ENCODE assay signal across 8 cellular contexts in genomic region chr17:28335959-28336871, GRCh38. TPM values are rescaled to one million over a fixed set of nuclear protein-coding genes. Genes with fewer than 3 reads are reported as not detected.
A peak's percentile ranks its signal among the peaks of the same experiment; 100 is the strongest.
DNase-seq lines count a peak whose midpoint lies in the region; ATAC-seq and TF ChIP-seq lines count a peak whose summit lies in the region.

No MANE protein-coding gene starts in this region.

- TF ChIP-seq EP300 in esophagus muscularis mucosa (IDR thresholded peaks at IDR 0.05), result peak; percentile 42

- H3K36me3 ChIP-seq in esophagus muscularis mucosa (peaks cover 27 to 32% (median 30%) of the 10 kb centered on the region in 4 donors), muscle layer of colon (ENCODE audit: insufficient read depth, low read length) (peaks cover 30% of the 10 kb centered on the region)

- peak overlapping the region; percentile 91 for H3K27ac Mint-ChIP-seq in activated CD4-positive, alpha-beta T cell treated with anti-CD3 and anti-CD28 coated beads for 36 hours

- H3K9me3 ChIP-seq in esophagus muscularis mucosa, result no peaks in the 10 kb centered on the region
- no peaks in the 10 kb centered on the region for H3K9me3 ChIP-seq in muscle layer of colon (ENCODE audit: low read length)

- no peak for TF ChIP-seq CTCF in esophagus muscularis mucosa (IDR thresholded peaks at IDR 0.05)

- H3K4me3 ChIP-seq in esophagus muscularis mucosa, result peak overlapping the region; percentile 79 to 90 (median 84)
- peak overlapping the region; percentile 72 to 83 for H3K4me3 ChIP-seq in muscle layer of colon (ENCODE audit: low read depth in 1 of 2, low read length in 2 of 2)

- H3K4me3 Mint-ChIP-seq in activated CD4-positive, alpha-beta T cell treated with anti-CD3 and anti-CD28 coated beads for 36 hours, result peak overlapping the region; percentile 96

- H3K4me1 ChIP-seq in esophagus muscularis mucosa (peaks cover 55 to 68% (median 58%) of the 10 kb centered on the region in 4 donors), muscle layer of colon (ENCODE audit: insufficient read depth, low read length) (peaks cover 40% of the 10 kb centered on the region)

- intact Hi-C loops in activated CD4-positive, alpha-beta T cell treated with anti-CD3 and anti-CD28 coated beads for 36 hours (cut with DNase I, micrococcal nuclease), result loop anchor here (1.0 to 10.0 kb wide), 13 partner anchors 17 to 881 kb away; partner anchors contain the start of genes POLDIP2 (in 2 of the 2), SARM1 (in 2 of the 2), TMEM97 (in 2 of the 2) and BLTP2 (in 1 of the 2)
- intact Hi-C loops in esophagus muscularis mucosa (cut with DNase I), result loop anchor here (10.0 kb wide), 1 partner anchor 291 kb away; the partner anchor contains the start of gene NLK

- H3K36me3 Mint-ChIP-seq in activated CD4-positive, alpha-beta T cell treated with anti-CD3 and anti-CD28 coated beads for 36 hours (ENCODE audit: low read depth), result peaks cover 10% of the 10 kb centered on the region

- H3K27me3 Mint-ChIP-seq in activated CD4-positive, alpha-beta T cell treated with anti-CD3 and anti-CD28 coated beads for 36 hours, result no peaks in the 10 kb centered on the region

- peak; percentile 1 for ATAC-seq in activated CD4-positive, alpha-beta T cell treated with anti-CD3 and anti-CD28 coated beads for 36 hours
- ATAC-seq in HG03135 (IDR thresholded peaks at IDR 0.05; ENCODE audit: unreplicated experiment), result no peak

- POLR2A ChIA-PET in activated CD4-positive, alpha-beta T cell treated with anti-CD3 and anti-CD28 coated beads for 36 hours (lab: Charles Lee), result interaction anchor here (0.5 to 1.9 kb wide), 14 partner anchors 7 to 1254 kb away, joined by 3 to 39 read pairs (median 4); partner anchors contain the start of genes POLDIP2, RPL23A, SARM1 and TMEM97

- DNase-seq in activated CD4-positive, alpha-beta T cell treated with anti-CD3 and anti-CD28 coated beads for 36 hours, result peak; percentile 60
- DNase-seq in activated CD4-positive, alpha-beta T cell treated with anti-CD3 and anti-CD28 coated beads for 1 hour, result no peak
- DNase-seq in NCI-H1694 treated with DMSO at 0.1 percent for 48 hours (lab: John Stamatoyannopoulos, UW), result peak; percentile 7
- peak; percentile 44 for DNase-seq in activated CD4-positive, alpha-beta T cell treated with anti-CD3 and anti-CD28 coated beads for 48 hours
- DNase-seq in esophagus muscularis mucosa (ENCODE audit: extremely low spot score), result no peak
- peak; percentile 63 for DNase-seq in ureter (ENCODE audit: low spot score)

- peak overlapping the region; percentile 65 for H3K9ac ChIP-seq in muscle layer of colon (ENCODE audit: low read length)

- H3K27me3 ChIP-seq in esophagus muscularis mucosa, result no peaks in the 10 kb centered on the region
- no peaks in the 10 kb centered on the region for H3K27me3 ChIP-seq in muscle layer of colon (ENCODE audit: control insufficient read depth in 1 of 2, insufficient read depth in 2 of 2, low read length in 2 of 2)

- CTCF ChIA-PET in activated CD4-positive, alpha-beta T cell treated with anti-CD3 and anti-CD28 coated beads for 36 hours (lab: Charles Lee), result interaction anchor here (0.7 to 1.9 kb wide), 11 partner anchors 10 to 527 kb away, joined by 3 to 25 read pairs (median 4); partner anchors contain the start of genes ALDOC and POLDIP2

- H3K4me1 Mint-ChIP-seq in activated CD4-positive, alpha-beta T cell treated with anti-CD3 and anti-CD28 coated beads for 36 hours, result peaks cover 36% of the 10 kb centered on the region

- H3K9me3 Mint-ChIP-seq in activated CD4-positive, alpha-beta T cell treated with anti-CD3 and anti-CD28 coated beads for 36 hours (ENCODE audit: low read depth), result no peaks in the 10 kb centered on the region

- H3K27ac ChIP-seq in esophagus muscularis mucosa (replicated peaks in 1 of 4) (peak overlapping the region; percentile 91 to 99 (median 97)), muscle layer of colon (ENCODE audit: low read depth, low read length) (peak overlapping the region; percentile 96)

- 6% methylated on average over 24 of the region's 29 CpGs for WGBS in esophagus muscularis mucosa

- no peak for TF ChIP-seq POLR2A in esophagus muscularis mucosa (IDR thresholded peaks at IDR 0.05; ENCODE audit: low read depth)

RNA-seq across cellular contexts. Expression of gene TNFAIP1, which starts 0.7 kb away (rescaled TPM):
- 10 to 100 TPM; 25.5 to 26.1 TPM for total RNA-seq in activated CD4-positive, alpha-beta T cell treated with anti-CD3 and anti-CD28 coated beads for 36 hours
- total RNA-seq in esophagus muscularis mucosa, result 10 to 100 TPM; 23.7 to 43.8 (median 34.8) TPM
- 55.1 TPM for total RNA-seq in ureter

RNA-seq across cellular contexts. Expression of gene IFT20, which starts 0.9 kb away (rescaled TPM):
- total RNA-seq in activated CD4-positive, alpha-beta T cell treated with anti-CD3 and anti-CD28 coated beads for 36 hours, result 10 to 100 TPM; 12.9 to 17.3 TPM
- 10 to 100 TPM; 41.3 to 63.5 (median 47.0) TPM for total RNA-seq in esophagus muscularis mucosa
- total RNA-seq in ureter, result 48.8 TPM

RNA-seq across cellular contexts. Expression of gene TMEM97, which starts 17.2 kb away (rescaled TPM):
- 10 to 100 TPM; 31.0 to 49.3 TPM for total RNA-seq in activated CD4-positive, alpha-beta T cell treated with anti-CD3 and anti-CD28 coated beads for 36 hours
- total RNA-seq in esophagus muscularis mucosa (10 to 100 TPM in 3 of 4 donors, 1 to 10 TPM in 1; 5.8 to 10.8 (median 10.1) TPM), ureter (237 TPM)

RNA-seq across cellular contexts. Expression of gene POLDIP2, which starts 21.1 kb away (rescaled TPM):
- 10 to 100 TPM; 84.9 to 98.4 TPM for total RNA-seq in activated CD4-positive, alpha-beta T cell treated with anti-CD3 and anti-CD28 coated beads for 36 hours
- 10 to 100 TPM; 67.7 to 97.5 (median 81.4) TPM for total RNA-seq in esophagus muscularis mucosa
- 74.6 TPM for total RNA-seq in ureter

RNA-seq across cellular contexts. Expression of gene SEBOX, which starts 28.8 kb away (rescaled TPM):
- total RNA-seq in activated CD4-positive, alpha-beta T cell treated with anti-CD3 and anti-CD28 coated beads for 36 hours, result not detected
- total RNA-seq in esophagus muscularis mucosa (not detected), ureter (not detected)

Comparison
In these comparisons a context has a peak if more than half of its experiments do, and no peak if none do; other contexts are left out.
1. DNase-seq: peak in activated CD4-positive, alpha-beta T cell treated with anti-CD3 and anti-CD28 coated beads for 36 hours (single experiment), NCI-H1694 treated with DMSO at 0.1 percent for 48 hours (single experiment), activated CD4-positive, alpha-beta T cell treated with anti-CD3 and anti-CD28 coated beads for 48 hours (single experiment) and ureter (single experiment); none in activated CD4-positive, alpha-beta T cell treated with anti-CD3 and anti-CD28 coated beads for 1 hour (single experiment) and esophagus muscularis mucosa (single experiment).